Comparison of ENCODE assay signal across 1 cellular context in genomic region chr5:34501033-34501432, GRCh38.
TF ChIP-seq lines count a peak whose summit lies in the region.

No MANE protein-coding gene starts in this region.

TF ChIP-seq in IMR-90, 13 proteins besides CTCF, POLR2A, EP300 and RAD21 (continued from another document):
- no peak for TF ChIP-seq RCOR1 (IDR thresholded peaks at IDR 0.05; ENCODE audit: insufficient replicate concordance, low read length)
TF ChIP-seq in IMR-90: peak in this region for 0.
